ENCODE assay signal across 1 cellular context in the genomic region with DNA sequence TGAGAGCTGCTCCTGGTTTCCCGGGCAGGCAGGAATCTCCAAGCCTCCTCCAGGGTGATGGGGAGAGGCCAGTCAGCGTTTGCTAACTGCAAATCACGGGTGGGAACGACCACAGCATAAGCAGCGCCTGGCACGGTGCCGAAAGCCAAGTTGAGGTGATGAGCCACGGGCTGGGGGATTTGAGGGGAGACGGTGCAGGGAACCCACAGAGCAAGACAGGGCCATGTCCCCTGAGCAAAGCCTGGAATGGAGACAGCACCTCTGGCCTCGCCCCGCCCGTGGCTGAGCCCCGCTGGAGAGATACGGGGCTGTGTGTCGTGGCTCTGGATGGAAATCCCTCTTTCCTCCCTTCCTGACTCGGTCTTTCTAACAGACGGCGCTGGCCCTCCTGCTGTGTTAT.
TF ChIP-seq lines count a peak whose summit lies in the region.

No MANE protein-coding gene starts in this region.

TF ChIP-seq in IMR-90, 13 proteins besides CTCF, POLR2A, EP300 and RAD21 (continued from another document):
- TF ChIP-seq SMC3 (IDR thresholded peaks at IDR 0.05; ENCODE audit: low read depth, low read length): no peak
- TF ChIP-seq ELK1 (IDR thresholded peaks at IDR 0.05; ENCODE audit: borderline replicate concordance, low read depth, low read length): no peak
- no peak for TF ChIP-seq CEBPB (IDR thresholded peaks at IDR 0.05; ENCODE audit: low read depth, low read length)
